Comparison of ENCODE assay signal across 2 cellular contexts in genomic region chr3:172877011-172877410, GRCh38.
TF ChIP-seq lines count a peak whose summit lies in the region.

No MANE protein-coding gene starts in this region.

TF ChIP-seq in liver, 16 proteins besides CTCF, POLR2A, EP300 and RAD21 (continued from another document):
- no peak for TF ChIP-seq ATF3 (IDR thresholded peaks at IDR 0.05)

TF ChIP-seq in HepG2, 621 proteins besides CTCF, POLR2A, EP300 and RAD21 (continued from another document):
- TF ChIP-seq E2F1 (CRISPR knock-in tag; IDR thresholded peaks at IDR 0.05) (no peak), ZNF251 (CRISPR knock-in tag; IDR thresholded peaks at IDR 0.05) (no peak)
